In the genomic region with DNA sequence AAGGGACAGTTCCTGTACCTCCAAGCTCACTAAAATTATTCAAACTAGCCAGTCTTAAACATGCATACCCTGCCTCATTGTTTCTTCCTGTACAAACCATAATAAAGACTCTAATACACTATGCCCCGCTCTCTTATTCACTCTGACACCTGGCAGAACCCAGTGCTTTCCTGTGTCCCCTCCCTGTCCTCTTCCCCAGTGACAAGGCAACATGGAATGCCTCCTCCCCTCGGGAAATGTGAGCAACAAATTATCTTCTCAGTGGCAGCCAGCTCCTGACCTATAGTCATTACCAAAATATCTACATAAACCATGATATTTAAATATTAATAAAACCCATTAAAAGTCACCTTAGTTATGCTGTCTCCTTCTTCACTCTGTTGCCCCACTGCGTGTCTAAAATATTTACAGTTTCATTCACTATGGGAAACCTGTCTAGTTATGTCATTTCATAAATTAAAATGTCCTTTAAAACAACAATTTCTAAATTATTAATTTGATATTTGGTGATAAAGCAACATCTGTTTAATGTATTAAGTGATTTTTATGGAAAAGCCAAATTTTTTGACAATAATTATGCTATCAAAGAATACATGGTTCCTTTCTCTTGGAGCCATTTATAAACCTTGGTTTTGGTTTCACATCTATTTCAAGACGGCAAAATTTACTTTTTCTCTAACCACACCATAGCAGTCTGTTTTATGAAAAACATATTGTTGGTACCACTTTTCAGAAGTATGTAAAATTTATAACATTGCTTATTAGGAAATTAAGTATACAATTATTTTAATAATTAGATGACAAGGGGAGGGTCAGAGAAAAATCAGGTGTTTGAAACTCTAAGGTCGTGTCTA, we compare ENCODE assay signal across 17 cellular contexts.
DNase-seq lines count a peak whose midpoint lies in the region; ATAC-seq, FAIRE-seq and TF ChIP-seq lines count a peak whose summit lies in the region.
"Had no signal": no experiment of that assay in that cellular context is flagged by ENCODE, and none has a peak within 500 bp of the region (broad histone marks: within the 10 kb centered on the region; RNA-seq: fewer than 3 reads in every experiment).

No MANE protein-coding gene starts in this region.

- no peaks in the 10 kb centered on the region for H3K36me3 Mint-ChIP-seq in activated CD8-positive, alpha-beta memory T cell treated with anti-CD3 and anti-CD28 coated beads, Interleukin-2, amount 10 ng/mL, durations not matched to agents 7 days and 5 days
- no peaks in the 10 kb centered on the region for H3K36me3 Mint-ChIP-seq in osteocyte (ENCODE audit: unreplicated experiment)
- H3K36me3 Mint-ChIP-seq: activated naive CD8-positive, alpha-beta T cell; CD8-positive, alpha-beta T cell; stimulated activated effector memory CD8-positive, alpha-beta T cell treated with anti-CD3 and anti-CD28 coated beads, Interleukin-12 subunit alpha, Interleukin-12 subunit beta, amount 100 ng/mL, for 72 hours had no signal

- TF ChIP-seq POLR2A in GM12891 (IDR thresholded peaks at IDR 0.05; ENCODE audit: low read depth, low read length), result no peak

- no peak for DNase-seq in GM12891 (ENCODE audit: insufficient read length, low spot score)
- DNase-seq in activated CD8-positive, alpha-beta memory T cell treated with anti-CD3 and anti-CD28 coated beads, Interleukin-2, amount 10 ng/mL, durations not matched to agents 7 days and 5 days, result no peak
- no peak for DNase-seq in osteocyte (ENCODE audit: extremely low spot score, unreplicated experiment)
- no peak for DNase-seq in pons (ENCODE audit: low spot score)
- DNase-seq in T-helper 1 cell, result no peak
- DNase-seq: activated CD4-positive, alpha-beta T cell treated with anti-CD3 and anti-CD28 coated beads for 36 hours; CD8-positive, alpha-beta T cell; kidney glomerular epithelial cell; NCI-H187 treated with DMSO at 0.1 percent for 48 hours; stimulated activated CD4-positive, alpha-beta T cell treated with anti-CD3 and anti-CD28 coated beads, Interleukin-4, amount 100 ng/mL, for 4 hours; T-helper 2 cell had no signal

- H3K4me1 Mint-ChIP-seq in activated CD8-positive, alpha-beta memory T cell treated with anti-CD3 and anti-CD28 coated beads, Interleukin-2, amount 10 ng/mL, durations not matched to agents 7 days and 5 days, result no peaks in the 10 kb centered on the region
- H3K4me1 Mint-ChIP-seq in osteocyte (ENCODE audit: unreplicated experiment), result no peaks in the 10 kb centered on the region
- H3K4me1 Mint-ChIP-seq: activated CD4-positive, alpha-beta T cell treated with anti-CD3 and anti-CD28 coated beads for 36 hours; stimulated activated effector memory CD8-positive, alpha-beta T cell treated with anti-CD3 and anti-CD28 coated beads, Interleukin-12 subunit alpha, Interleukin-12 subunit beta, amount 100 ng/mL, for 72 hours had no signal

- peaks cover 5% of the 10 kb centered on the region for H3K9me3 Mint-ChIP-seq in activated CD8-positive, alpha-beta memory T cell treated with anti-CD3 and anti-CD28 coated beads, Interleukin-2, amount 10 ng/mL, durations not matched to agents 7 days and 5 days (ENCODE audit: low read depth)
- peaks cover 9% of the 10 kb centered on the region for H3K9me3 Mint-ChIP-seq in osteocyte (ENCODE audit: unreplicated experiment)

- FAIRE-seq in GM12891 (lab: Jason Lieb, UNC), result peak; percentile 40
- FAIRE-seq: bronchial epithelial cell had no signal

- H3K27ac Mint-ChIP-seq in activated CD8-positive, alpha-beta memory T cell treated with anti-CD3 and anti-CD28 coated beads, Interleukin-2, amount 10 ng/mL, durations not matched to agents 7 days and 5 days, result no peak overlapping the region
- H3K27ac Mint-ChIP-seq in osteocyte (ENCODE audit: unreplicated experiment), result no peak overlapping the region
- H3K27ac Mint-ChIP-seq: activated CD4-positive, alpha-beta T cell treated with anti-CD3 and anti-CD28 coated beads for 36 hours; activated naive CD8-positive, alpha-beta T cell; CD8-positive, alpha-beta T cell; stimulated activated effector memory CD8-positive, alpha-beta T cell treated with anti-CD3 and anti-CD28 coated beads, Interleukin-12 subunit alpha, Interleukin-12 subunit beta, amount 100 ng/mL, for 72 hours had no signal

- TF ChIP-seq CTCF in osteocyte (IDR thresholded peaks at IDR 0.05), result no peak

- ATAC-seq in GM19397 (IDR thresholded peaks at IDR 0.05; ENCODE audit: unreplicated experiment) (peak; percentile 45), HG02678 (IDR thresholded peaks at IDR 0.05; ENCODE audit: unreplicated experiment) (peak; percentile 59), HG03521 (IDR thresholded peaks at IDR 0.05; ENCODE audit: unreplicated experiment) (peak; percentile 56)
- no peak for ATAC-seq in activated CD8-positive, alpha-beta memory T cell treated with anti-CD3 and anti-CD28 coated beads, Interleukin-2, amount 10 ng/mL, durations not matched to agents 7 days and 5 days
- ATAC-seq: activated CD4-positive, alpha-beta T cell treated with anti-CD3 and anti-CD28 coated beads for 36 hours; CD8-positive, alpha-beta T cell had no signal

- no peak overlapping the region for H3K4me3 Mint-ChIP-seq in activated CD8-positive, alpha-beta memory T cell treated with anti-CD3 and anti-CD28 coated beads, Interleukin-2, amount 10 ng/mL, durations not matched to agents 7 days and 5 days
- H3K4me3 Mint-ChIP-seq in osteocyte (ENCODE audit: unreplicated experiment), result no peak overlapping the region
- H3K4me3 Mint-ChIP-seq: activated CD4-positive, alpha-beta T cell treated with anti-CD3 and anti-CD28 coated beads for 36 hours; activated naive CD8-positive, alpha-beta T cell; CD8-positive, alpha-beta T cell; stimulated activated effector memory CD8-positive, alpha-beta T cell treated with anti-CD3 and anti-CD28 coated beads, Interleukin-12 subunit alpha, Interleukin-12 subunit beta, amount 100 ng/mL, for 72 hours had no signal

- no peaks in the 10 kb centered on the region for H3K27me3 Mint-ChIP-seq in activated CD8-positive, alpha-beta memory T cell treated with anti-CD3 and anti-CD28 coated beads, Interleukin-2, amount 10 ng/mL, durations not matched to agents 7 days and 5 days
- no peaks in the 10 kb centered on the region for H3K27me3 Mint-ChIP-seq in osteocyte (ENCODE audit: unreplicated experiment)
- H3K27me3 Mint-ChIP-seq: activated CD4-positive, alpha-beta T cell treated with anti-CD3 and anti-CD28 coated beads for 36 hours; activated naive CD8-positive, alpha-beta T cell had no signal

- CTCF ChIA-PET in activated CD8-positive, alpha-beta memory T cell treated with anti-CD3 and anti-CD28 coated beads, Interleukin-2, amount 10 ng/mL, durations not matched to agents 7 days and 5 days (lab: Charles Lee), result no interaction called here

TF ChIP-seq in GM12891, 5 proteins besides CTCF, POLR2A, EP300 and RAD21:
- TF ChIP-seq SPI1 (IDR thresholded peaks at IDR 0.05; ENCODE audit: low read depth, low read length), result no peak
- TF ChIP-seq PAX5 (IDR thresholded peaks at IDR 0.05; ENCODE audit: insufficient read depth, low read length, severe bottlenecking), result no peak
- no peak for TF ChIP-seq TAF1 (IDR thresholded peaks at IDR 0.05; ENCODE audit: low read depth, low read length)
- TF ChIP-seq POLR2AphosphoS5 (IDR thresholded peaks at IDR 0.05; ENCODE audit: low read depth, low read length), result no peak
- TF ChIP-seq POU2F2 (IDR thresholded peaks at IDR 0.05; ENCODE audit: low read depth, low read length), result no peak
TF ChIP-seq in GM12891: peak in this region for 0.
